8 cellular contexts compared by ENCODE assay signal in genomic region chr15:32870240-32871033, GRCh38.
DNase-seq lines count a peak whose midpoint lies in the region; ATAC-seq and TF ChIP-seq lines count a peak whose summit lies in the region.

No MANE protein-coding gene starts in this region.

- H3K4me1 ChIP-seq in GM23248 (ENCODE audit: insufficient read depth) (peaks cover 59% of the 10 kb centered on the region), OCI-LY3 (ENCODE audit: low read length) (peaks cover 16% of the 10 kb centered on the region), thyroid gland (no peaks in the 10 kb centered on the region)

- H3K9me2 ChIP-seq in GM23248 (ENCODE audit: insufficient read depth): no peaks in the 10 kb centered on the region

- peaks cover 42% of the 10 kb centered on the region for H3F3A ChIP-seq in GM23248 (ENCODE audit: insufficient read depth)

- no peaks in the 10 kb centered on the region for H4K20me1 ChIP-seq in GM23248 (ENCODE audit: insufficient read depth)
- H4K20me1 ChIP-seq in OCI-LY3 (ENCODE audit: insufficient read depth, low read length): no peaks in the 10 kb centered on the region

- TF ChIP-seq CTCF in OCI-LY3 (IDR thresholded peaks at IDR 0.05; ENCODE audit: low read depth, low read length) (no peak), thyroid gland (IDR thresholded peaks at IDR 0.05) (no peak)

- in situ Hi-C loops in GM23248 (cut with MboI): no loop called here

- H3K4me2 ChIP-seq in GM23248 (ENCODE audit: unreplicated experiment) (no peak overlapping the region), OCI-LY3 (ENCODE audit: low read length) (peak overlapping the region; percentile 43)

- WGBS in GM23248 (ENCODE audit: low coverage in 1 of 2, low lambda C conversion rate in 2 of 2, missing lambda C conversion rate in 2 of 2), 2 experiments: 57 to 61% methylated on average over 14 of the region's 14 CpGs
- WGBS in thyroid gland, 2 donors: 88 to 90% methylated on average over 14 of the region's 14 CpGs

- H2AFZ ChIP-seq in GM23248: no peak overlapping the region
- H2AFZ ChIP-seq in OCI-LY3 (ENCODE audit: low read depth, low read length): no peak overlapping the region

- no peak overlapping the region for H3K4me3 ChIP-seq in GM23248
- H3K4me3 ChIP-seq in OCI-LY3 (ENCODE audit: low read length): peak overlapping the region; percentile 1; the same call in 1 of the 2 replicates
- H3K4me3 ChIP-seq in thyroid gland (replicated peaks in 1 of 3): no peak overlapping the region

- ATAC-seq in GM18519 (IDR thresholded peaks at IDR 0.05; ENCODE audit: low FRiP score, unreplicated experiment) (no peak), HG02610 (IDR thresholded peaks at IDR 0.05; ENCODE audit: unreplicated experiment) (no peak)

- H3K9ac ChIP-seq in GM23248 (peak overlapping the region; percentile 56), OCI-LY3 (ENCODE audit: low read length) (no peak overlapping the region)

- H3K9me3 ChIP-seq in GM23248 (ENCODE audit: low read depth) (no peaks in the 10 kb centered on the region), OCI-LY3 (ENCODE audit: insufficient read depth, low read length) (no peaks in the 10 kb centered on the region), thyroid gland (no peaks in the 10 kb centered on the region)

- no peak for TF ChIP-seq POLR2A in thyroid gland (IDR thresholded peaks at IDR 0.05)

- intact Hi-C loops in thyroid gland (cut with DNase I): no loop called here

- H3K27me3 ChIP-seq in GM23248 (replicated peaks; ENCODE audit: insufficient read depth): no peaks in the 10 kb centered on the region
- no peaks in the 10 kb centered on the region for H3K27me3 ChIP-seq in OCI-LY3 (ENCODE audit: low read depth, low read length)
- no peaks in the 10 kb centered on the region for H3K27me3 ChIP-seq in thyroid gland

- H3K27ac ChIP-seq in GM23248 (peak overlapping the region; percentile 88), OCI-LY3 (ENCODE audit: low read length) (no peak overlapping the region), thyroid gland (no peak overlapping the region)

- DNase-seq in COLO829 (ENCODE audit: low spot score): peak; percentile 79
- DNase-seq in GM23248: peak; percentile 90
- DNase-seq in fibroblast of the conjunctiva (ENCODE audit: low read depth): peak; percentile 24
- no peak for DNase-seq in thyroid gland
- DNase-seq in hypothalamus (lab: John Stamatoyannopoulos, UW): no peak

- 0 out of 2 replicates have a peak, but pooled peaks cover 7% of the 10 kb centered on the region for H3K79me2 ChIP-seq in GM23248 (ENCODE audit: insufficient read depth)
- no peaks in the 10 kb centered on the region for H3K79me2 ChIP-seq in OCI-LY3 (ENCODE audit: low read length)

- H3K36me3 ChIP-seq in GM23248 (ENCODE audit: low read depth): no peaks in the 10 kb centered on the region
- H3K36me3 ChIP-seq in OCI-LY3 (replicated peaks; ENCODE audit: low read depth, low read length): no peaks in the 10 kb centered on the region
- no peaks in the 10 kb centered on the region for H3K36me3 ChIP-seq in thyroid gland

Comparison
In these comparisons a context has a peak if more than half of its experiments do, and no peak if none do; other contexts are left out.
1. DNase-seq: peak in COLO829 (single experiment), GM23248 (single experiment) and fibroblast of the conjunctiva (single experiment); none in thyroid gland (0 of 2) and hypothalamus (0 of 51).